8 cellular contexts compared by ENCODE assay signal in the genomic region with DNA sequence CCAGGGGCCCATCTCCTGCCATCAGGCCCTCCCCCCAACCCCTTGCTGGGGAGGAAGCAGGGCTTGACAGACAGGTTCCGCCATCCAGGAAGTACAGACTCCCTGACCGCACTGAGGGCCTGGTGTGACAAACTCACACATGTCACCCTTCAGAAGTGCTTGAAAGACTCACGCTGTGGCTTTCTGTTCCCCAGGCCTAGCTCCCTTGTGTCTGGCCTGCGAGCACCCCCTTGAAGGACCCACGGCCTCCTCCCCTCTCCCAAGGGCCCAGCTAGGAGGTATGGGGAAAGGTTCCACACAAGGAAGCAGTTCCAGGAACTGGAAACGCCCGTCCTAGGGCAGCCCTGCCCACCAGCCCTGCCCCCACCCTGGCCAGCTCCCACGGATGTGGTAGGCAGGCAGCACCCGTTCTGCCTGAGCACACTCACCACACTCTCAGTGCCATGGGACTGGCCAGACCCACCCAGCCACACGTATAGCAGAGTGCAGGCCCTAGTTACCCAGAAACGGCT. TPM values are rescaled to one million over a fixed set of nuclear protein-coding genes. Genes with fewer than 3 reads are reported as not detected.
DNase-seq lines count a peak whose midpoint lies in the region; ATAC-seq and TF ChIP-seq lines count a peak whose summit lies in the region.

No MANE protein-coding gene starts in this region.

- peaks cover 72% of the 10 kb centered on the region for H3K36me3 Mint-ChIP-seq in CD4-positive, alpha-beta T cell (ENCODE audit: low read depth)
- peaks cover 54% of the 10 kb centered on the region for H3K36me3 Mint-ChIP-seq in osteocyte (ENCODE audit: unreplicated experiment)

- H3K27ac Mint-ChIP-seq in CD4-positive, alpha-beta T cell: peak overlapping the region; percentile 91
- peak overlapping the region; percentile 63 for H3K27ac Mint-ChIP-seq in osteocyte (ENCODE audit: unreplicated experiment)

- CTCF ChIA-PET in CD4-positive, alpha-beta T cell (lab: Charles Lee): interaction anchor here (0.7 to 2.0 kb wide), 8 partner anchors 9 to 142 kb away, joined by 3 to 9 read pairs (median 4); a partner anchor contains a TSS

- TF ChIP-seq CTCF in CD4-positive, alpha-beta T cell (IDR thresholded peaks at IDR 0.05): no peak
- no peak for TF ChIP-seq CTCF in osteocyte (IDR thresholded peaks at IDR 0.05)
- no peak for TF ChIP-seq CTCF in transverse colon (IDR thresholded peaks at IDR 0.05)

- no peak overlapping the region for H3K4me3 ChIP-seq in transverse colon

- no peaks in the 10 kb centered on the region for H3K27me3 Mint-ChIP-seq in CD4-positive, alpha-beta T cell
- H3K27me3 Mint-ChIP-seq in osteocyte (ENCODE audit: unreplicated experiment): no peaks in the 10 kb centered on the region

- POLR2A ChIA-PET in CD4-positive, alpha-beta T cell (lab: Charles Lee): interaction anchor here (0.6 to 2.4 kb wide), 14 partner anchors 9 to 274 kb away, joined by 3 to 34 read pairs (median 6); a partner anchor contains a TSS

- TF ChIP-seq POLR2A in transverse colon (IDR thresholded peaks at IDR 0.05): peak; percentile 32

- peaks cover 24 to 45% (median 38%) of the 10 kb centered on the region in 4 donors for H3K4me1 ChIP-seq in transverse colon

- 31% methylated on average over 11 of the region's 11 CpGs; no CpG with 5 or more reads in 1 of the 2 donors for WGBS in transverse colon (ENCODE audit: low coverage in 1 of 2), 2 donors

- H3K27ac ChIP-seq in CD4-positive, alpha-beta T cell (ENCODE audit: low read depth, low read length): peak overlapping the region; percentile 82
- H3K27ac ChIP-seq in transverse colon: peak overlapping the region; percentile 84 to 88 (median 87)

- intact Hi-C loops in CD4-positive, alpha-beta T cell (cut with DNase I, micrococcal nuclease): loop anchor here (1.0 to 10.0 kb wide), 2 partner anchors 26 to 477 kb away; a partner anchor contains a TSS
- intact Hi-C loops in transverse colon (cut with DNase I; ENCODE audit: low total_unique reads): no loop called here

- peaks cover 79% of the 10 kb centered on the region for H3K4me1 Mint-ChIP-seq in CD4-positive, alpha-beta T cell (ENCODE audit: low read depth)
- H3K4me1 Mint-ChIP-seq in osteocyte (ENCODE audit: unreplicated experiment): peaks cover 61% of the 10 kb centered on the region

- H3K36me3 ChIP-seq in transverse colon: peaks cover 0 to 18% (median 5%) of the 10 kb centered on the region in 4 donors

- peak; percentile 73 for ATAC-seq in CD4-positive, alpha-beta T cell (ENCODE audit: poor library complexity)
- ATAC-seq in GM19455 (IDR thresholded peaks at IDR 0.05; ENCODE audit: unreplicated experiment): peak; percentile 61
- peak; percentile 87 to 88 for ATAC-seq in activated CD4-positive, CD25-positive, alpha-beta regulatory T cell treated with anti-CD3 and anti-CD28 coated beads, Interleukin-2, amount 50 U/mL, for 24 hours

- in situ Hi-C loops in transverse colon (cut with MboI; ENCODE audit: low pct_ligation_motif_present in 1 of 4, low pct_unique_long_range_greater_than_20kb in 1 of 4, low sequenced_read_pairs in 3 of 4): no loop called here
- in situ Hi-C loops in G401 (cut with HindIII; ENCODE audit: low sequenced_read_pairs): no loop called here

- peak; percentile 53 to 76 (median 70) for DNase-seq in CD4-positive, alpha-beta T cell
- peak; percentile 83 for DNase-seq in HK-2 (ENCODE audit: unreplicated experiment)
- DNase-seq in effector CD8-positive, alpha-beta T cell (lab: John Stamatoyannopoulos, UW): peak; percentile 53
- DNase-seq in osteocyte (ENCODE audit: extremely low spot score, unreplicated experiment): no peak
- peak; percentile 91 for DNase-seq in transverse colon
- no peak for DNase-seq in G401 (ENCODE audit: low spot score)

- peak overlapping the region; percentile 53 for H3K4me3 Mint-ChIP-seq in CD4-positive, alpha-beta T cell
- H3K4me3 Mint-ChIP-seq in osteocyte (ENCODE audit: unreplicated experiment): no peak overlapping the region

- H3K27me3 ChIP-seq in CD4-positive, alpha-beta T cell (ENCODE audit: control insufficient read depth, insufficient read depth, low read length): no peaks in the 10 kb centered on the region
- H3K27me3 ChIP-seq in transverse colon: no peaks in the 10 kb centered on the region

- H3K9me3 Mint-ChIP-seq in CD4-positive, alpha-beta T cell: no peaks in the 10 kb centered on the region
- H3K9me3 Mint-ChIP-seq in osteocyte (ENCODE audit: unreplicated experiment): no peaks in the 10 kb centered on the region

- TF ChIP-seq EP300 in transverse colon (IDR thresholded peaks at IDR 0.05; ENCODE audit: low read depth): no peak

- H3K9me3 ChIP-seq in CD4-positive, alpha-beta T cell (ENCODE audit: control insufficient read depth, low read length): no peaks in the 10 kb centered on the region
- no peaks in the 10 kb centered on the region for H3K9me3 ChIP-seq in transverse colon

RNA-seq across cellular contexts. Expression of a gene that starts 26.7 kb away (rescaled TPM):
- 10 to 100 TPM; 78.6 to 80.9 TPM for total RNA-seq in CD4-positive, alpha-beta T cell
- total RNA-seq in osteocyte (200 and 236 TPM in 2 replicates), transverse colon (10 to 100 TPM; 37.2 to 98.9 (median 69.1) TPM)
- 51.9 and 70.1 TPM in 2 replicates for total RNA-seq in G401 (2014; rRNA removed; shearing (Covaris generic))

Comparison
In these comparisons a context has a peak if more than half of its experiments do, and no peak if none do; other contexts are left out.
1. DNase-seq: peak in CD4-positive, alpha-beta T cell (10 of 10), HK-2 (single experiment), effector CD8-positive, alpha-beta T cell (single experiment) and transverse colon (single experiment); none in osteocyte (single experiment) and G401 (single experiment).
2. Peak in every context shown above with its lines, with median percentiles within 50 percentile points of each other: ATAC-seq.